15 cellular contexts compared by ENCODE assay signal in genomic region chr12:39435531-39435930, GRCh38. TPM values are rescaled to one million over a fixed set of nuclear protein-coding genes. Genes with fewer than 3 reads are reported as not detected.
A peak's percentile ranks its signal among the peaks of the same experiment; 100 is the strongest.
DNase-seq lines count a peak whose midpoint lies in the region; ATAC-seq and TF ChIP-seq lines count a peak whose summit lies in the region.
"Had no signal": no experiment of that assay in that cellular context is flagged by ENCODE, and none has a peak within 500 bp of the region (broad histone marks: within the 10 kb centered on the region; RNA-seq: fewer than 3 reads in every experiment).

No MANE protein-coding gene starts in this region.

- H3F3A ChIP-seq in neural progenitor cell (ENCODE audit: low read depth) = no peaks in the 10 kb centered on the region

- H3K4me3 ChIP-seq in adipocyte (ENCODE audit: low read length) (no peak overlapping the region), neural progenitor cell (no peak overlapping the region), heart right ventricle (no peak overlapping the region)
- H3K4me3 ChIP-seq: A549, GM23338 had no signal

- peaks cover 97% of the 10 kb centered on the region for H3K79me2 ChIP-seq in neural progenitor cell (ENCODE audit: low read depth)

- intact Hi-C loops in heart right ventricle (cut with DNase I) = no loop called here

- no peak overlapping the region for H3K27ac Mint-ChIP-seq in neural progenitor cell
- H3K27ac Mint-ChIP-seq: CD14-positive monocyte; CD8-positive, alpha-beta T cell; GM23338 had no signal

- H3K4me1 ChIP-seq in adipocyte (ENCODE audit: control insufficient read depth, insufficient read depth, low read length) (no peaks in the 10 kb centered on the region), neural progenitor cell (peaks cover 12% of the 10 kb centered on the region), heart right ventricle (peaks cover 0 to 35% (median 8%) of the 10 kb centered on the region in 9 donors)

- H3K9ac ChIP-seq in adipocyte (ENCODE audit: low read length) = no peak overlapping the region
- H3K9ac ChIP-seq in neural progenitor cell = no peak overlapping the region

- peaks cover 19% of the 10 kb centered on the region for H3K9me3 Mint-ChIP-seq in neural progenitor cell
- H3K9me3 Mint-ChIP-seq: CD8-positive, alpha-beta T cell; GM23338 had no signal

- no peak overlapping the region for H3K4me3 Mint-ChIP-seq in neural progenitor cell
- H3K4me3 Mint-ChIP-seq: CD14-positive monocyte; CD8-positive, alpha-beta T cell; GM23338 had no signal

- ATAC-seq in heart right ventricle (no peak), GM18511 (IDR thresholded peaks at IDR 0.05; ENCODE audit: unreplicated experiment) (no peak), HG02938 (IDR thresholded peaks at IDR 0.05; ENCODE audit: unreplicated experiment) (no peak)
- ATAC-seq: A549; CD8-positive, alpha-beta T cell; GM23338 had no signal

- H3K27me3 Mint-ChIP-seq in neural progenitor cell (ENCODE audit: insufficient read depth, low read depth) = no peaks in the 10 kb centered on the region

- H2AFZ ChIP-seq in neural progenitor cell (replicated peaks) = no peak overlapping the region
- H2AFZ ChIP-seq: GM23338 had no signal

- H3K36me3 ChIP-seq in adipocyte (ENCODE audit: control insufficient read depth, insufficient read depth, low read length, severe bottlenecking) (no peaks in the 10 kb centered on the region), neural progenitor cell (no peaks in the 10 kb centered on the region), heart right ventricle (no peaks in the 10 kb centered on the region)

- H3K9me3 ChIP-seq in adipocyte (ENCODE audit: control insufficient read depth, low read length) (no peaks in the 10 kb centered on the region), neural progenitor cell (ENCODE audit: low read depth) (no peaks in the 10 kb centered on the region), heart right ventricle (no peaks in the 10 kb centered on the region)
- H3K9me3 ChIP-seq: A549, Caco-2 had no signal

- 78 to 81% methylated on average over 3 of the region's 3 CpGs for WGBS in heart right ventricle, 2 donors

- peak overlapping the region; percentile 4 for H3K27ac ChIP-seq in neural progenitor cell
- no peak overlapping the region for H3K27ac ChIP-seq in heart right ventricle
- H3K27ac ChIP-seq: A549 had no signal

- TF ChIP-seq CTCF in neural progenitor cell (IDR thresholded peaks at IDR 0.05) = no peak
- no peak for TF ChIP-seq CTCF in heart right ventricle (IDR thresholded peaks at IDR 0.05)

- H4K20me1 ChIP-seq in neural progenitor cell (ENCODE audit: low read depth) = peaks cover 17% of the 10 kb centered on the region

- H3K27me3 ChIP-seq in adipocyte (replicated peaks; ENCODE audit: control insufficient read depth, insufficient read depth, low read length) = no peaks in the 10 kb centered on the region
- H3K27me3 ChIP-seq in neural progenitor cell = no peaks in the 10 kb centered on the region
- no peaks in the 10 kb centered on the region for H3K27me3 ChIP-seq in heart right ventricle

- peak; percentile 14 for DNase-seq in NCI-H524 treated with DMSO at 0.1 percent for 48 hours (lab: John Stamatoyannopoulos, UW)
- DNase-seq in adipocyte (ENCODE audit: low read depth) = peak; percentile 9
- DNase-seq in neural progenitor cell (ENCODE audit: low spot score) = no peak
- no peak for DNase-seq in heart right ventricle
- no peak for DNase-seq in COLO668 (lab: John Stamatoyannopoulos, UW; ENCODE audit: unreplicated experiment)
- DNase-seq: Caco-2; CD8-positive, alpha-beta T cell; DMS53; H7; IMR-90 had no signal

- no peak overlapping the region for H3K4me2 ChIP-seq in neural progenitor cell
- H3K4me2 ChIP-seq: A549, GM23338 had no signal

- H3K36me3 Mint-ChIP-seq in neural progenitor cell = peaks cover 34% of the 10 kb centered on the region
- H3K36me3 Mint-ChIP-seq: CD14-positive monocyte; CD8-positive, alpha-beta T cell had no signal

- peaks cover 6% of the 10 kb centered on the region for H3K4me1 Mint-ChIP-seq in neural progenitor cell
- H3K4me1 Mint-ChIP-seq: CD14-positive monocyte had no signal

RNA-seq across cellular contexts. Expression of gene KIF21A, which starts 7.4 kb away (rescaled TPM):
- 42.1 and 54.2 TPM in 2 replicates for total RNA-seq in neural progenitor cell (ENCODE audit: low replicate concordance)
- total RNA-seq in heart right ventricle = 10 to 100 TPM; 42.3 to 71.8 (median 49.9) TPM
- polyA plus RNA-seq in heart right ventricle = 10 to 100 TPM; 11.4 to 71.8 TPM

Comparison
In these comparisons a context has a peak if more than half of its experiments do, and no peak if none do; other contexts are left out.
1. DNase-seq: peak in NCI-H524 treated with DMSO at 0.1 percent for 48 hours (single experiment) and adipocyte (single experiment); none in neural progenitor cell (single experiment), heart right ventricle (0 of 2) and COLO668 (single experiment).